In genomic region chr6:2852921-2853322, GRCh38 we compare ENCODE assay signal across 1 cellular context.
TF ChIP-seq lines count a peak whose summit lies in the region.

No MANE protein-coding gene starts in this region.

TF ChIP-seq in K562, 482 proteins besides CTCF, POLR2A, EP300 and RAD21 (continued from another document):
- 0 out of 2 replicates have a peak, but pooled peaks have one; percentile 30 for TF ChIP-seq ZNF12 (CRISPR knock-in tag; IDR thresholded peaks at IDR 0.05)
